ENCODE assay signal across 25 cellular contexts in the genomic region with DNA sequence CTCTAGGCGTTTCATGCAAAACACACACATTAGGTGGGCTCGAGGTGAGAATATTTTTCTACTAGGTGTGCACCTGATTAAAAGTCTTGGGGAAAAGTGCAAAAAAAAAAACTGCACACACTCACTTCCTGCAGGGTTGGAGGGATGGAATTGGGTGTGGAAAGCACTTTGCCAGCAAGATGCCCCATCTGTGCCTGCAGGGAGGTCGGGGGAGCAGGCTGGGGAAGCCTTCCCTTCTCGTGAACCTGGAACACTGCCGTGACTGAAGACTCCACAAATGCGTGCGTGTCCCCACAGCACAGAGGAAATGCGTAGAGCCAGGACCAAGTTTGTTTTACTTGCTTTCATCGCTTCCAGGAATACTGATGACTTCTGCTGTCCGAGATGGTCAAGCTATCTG.
"Had no signal": no experiment of that assay in that cellular context is flagged by ENCODE, and none has a peak within 500 bp of the region (broad histone marks: within the 10 kb centered on the region; RNA-seq: fewer than 3 reads in every experiment).

No MANE protein-coding gene starts in this region.

- H3K36me3 ChIP-seq: gastrocnemius medialis, heart right ventricle, neural progenitor cell, prostate gland, thoracic aorta, upper lobe of right lung, uterus had no signal

- H3K9me3 ChIP-seq: gastrocnemius medialis, heart right ventricle, left lung, prostate gland, thoracic aorta, transverse colon, upper lobe of right lung, uterus had no signal

- H3K4me1 ChIP-seq: neural progenitor cell, parathyroid adenoma, prostate gland, transverse colon, uterus had no signal

- H3K27me3 ChIP-seq: gastrocnemius medialis, heart right ventricle, left lung, neural progenitor cell, transverse colon, upper lobe of right lung, uterus had no signal

- DNase-seq: cortex of kidney; effector memory CD8-positive, alpha-beta T cell; foreskin fibroblast; gastrocnemius medialis; heart right ventricle; hippocampal formation; left cardiac atrium; left lung; mesenchymal stem cell; midbrain; naive thymus-derived CD4-positive, alpha-beta T cell; right cardiac atrium; stimulated activated CD4-positive, alpha-beta T cell treated with anti-CD3 and anti-CD28 coated beads, Interleukin-15, amount 100 ng/mL, for 24 hours; stimulated activated CD4-positive, alpha-beta T cell treated with anti-CD3 and anti-CD28 coated beads, Interleukin-2, amount 100 ng/mL, for 48 hours; stimulated activated naive B cell treated with anti-CD40 and anti-IgM and Interleukin-4, amounts not matched to agents 10 μg/mL and 1 μg/mL and 100 μg/mL, for 72 hours; transverse colon; upper lobe of right lung had no signal

- H3K36me3 Mint-ChIP-seq: stimulated activated naive B cell treated with anti-CD40 and anti-IgM and Interleukin-4, amounts not matched to agents 10 μg/mL and 1 μg/mL and 100 μg/mL, for 72 hours had no signal

- H3K4me3 ChIP-seq: gastrocnemius medialis, heart right ventricle, left lung, neural progenitor cell, prostate gland, skin epidermis, thoracic aorta, transverse colon, upper lobe of right lung, uterus had no signal

- H3K9ac ChIP-seq: neural progenitor cell, parathyroid adenoma had no signal

- H3K27ac ChIP-seq: gastrocnemius medialis, heart right ventricle, left lung, neural progenitor cell, parathyroid adenoma, prostate gland, skin epidermis, thoracic aorta, transverse colon, upper lobe of right lung, uterus had no signal

- H3K27ac Mint-ChIP-seq: effector memory CD8-positive, alpha-beta T cell; naive thymus-derived CD4-positive, alpha-beta T cell; nephron; neural progenitor cell; stimulated activated naive B cell treated with anti-CD40 and anti-IgM and Interleukin-4, amounts not matched to agents 10 μg/mL and 1 μg/mL and 100 μg/mL, for 72 hours; stimulated activated naive CD8-positive, alpha-beta T cell treated with anti-CD3 and anti-CD28 coated beads, Interleukin-15, Interleukin-2, amounts not matched to agents 100 ng/mL and 50 ng/mL, for 24 hours had no signal

- H3K9me3 Mint-ChIP-seq: effector memory CD8-positive, alpha-beta T cell; naive thymus-derived CD4-positive, alpha-beta T cell; nephron; neural progenitor cell; stimulated activated naive B cell treated with anti-CD40 and anti-IgM and Interleukin-4, amounts not matched to agents 10 μg/mL and 1 μg/mL and 100 μg/mL, for 72 hours; stimulated activated naive CD8-positive, alpha-beta T cell treated with anti-CD3 and anti-CD28 coated beads, Interleukin-15, Interleukin-2, amounts not matched to agents 100 ng/mL and 50 ng/mL, for 24 hours had no signal

- H3K4me3 Mint-ChIP-seq: effector memory CD8-positive, alpha-beta T cell; naive thymus-derived CD4-positive, alpha-beta T cell; nephron; neural progenitor cell; stimulated activated naive B cell treated with anti-CD40 and anti-IgM and Interleukin-4, amounts not matched to agents 10 μg/mL and 1 μg/mL and 100 μg/mL, for 72 hours; stimulated activated naive CD8-positive, alpha-beta T cell treated with anti-CD3 and anti-CD28 coated beads, Interleukin-15, Interleukin-2, amounts not matched to agents 100 ng/mL and 50 ng/mL, for 24 hours had no signal
